9 cellular contexts compared by ENCODE assay signal in the genomic region with DNA sequence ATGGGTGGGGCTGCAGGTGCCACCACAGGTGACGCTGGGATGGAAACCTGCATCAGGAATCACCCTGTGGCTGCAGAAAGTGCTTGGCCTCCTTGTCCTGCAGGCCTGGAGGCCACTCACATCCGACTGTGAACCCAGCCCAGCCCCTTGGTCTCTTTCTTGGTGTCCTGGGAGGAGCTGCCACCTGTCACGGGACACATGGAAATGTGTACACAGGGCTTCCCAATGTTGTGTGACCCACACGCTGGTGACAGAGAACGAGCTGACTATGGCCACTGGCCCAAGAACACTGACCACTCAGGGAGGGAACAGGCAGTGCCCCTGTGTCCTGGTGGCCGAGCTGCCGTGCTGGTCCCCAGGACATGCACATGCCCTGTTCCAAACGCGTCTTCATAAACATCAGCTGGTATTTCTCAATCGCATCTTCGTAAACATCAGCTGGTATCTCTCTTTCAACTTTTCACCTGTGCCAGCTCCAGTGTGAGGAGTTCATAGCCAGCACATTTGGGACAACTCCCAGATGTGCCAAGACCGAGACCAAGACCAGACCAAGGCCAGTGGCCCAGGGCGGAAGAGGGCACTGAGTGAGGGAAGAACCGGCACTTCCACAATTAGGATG.
"Had no signal": no experiment of that assay in that cellular context is flagged by ENCODE, and none has a peak within 500 bp of the region (broad histone marks: within the 10 kb centered on the region; RNA-seq: fewer than 3 reads in every experiment).

No MANE protein-coding gene starts in this region.

- DNase-seq: activated naive CD4-positive, alpha-beta T cell treated with Interleukin-2 at 50 U/mL for 16 hours; activated naive CD8-positive, alpha-beta T cell treated with anti-CD3 and anti-CD28 coated beads, Interleukin-2, amount 50 U/mL, for 24 hours; hippocampal formation; retina; small intestine; stimulated activated naive CD8-positive, alpha-beta T cell treated with anti-CD3 and anti-CD28 coated beads, Interleukin-15, Interleukin-2, amounts not matched to agents 100 U/mL and 50 U/mL, for 24 hours had no signal

- ATAC-seq: activated naive CD8-positive, alpha-beta T cell treated with anti-CD3 and anti-CD28 coated beads, Interleukin-2, amount 50 U/mL, for 24 hours; activated T-helper 17 cell treated with anti-CD3 and anti-CD28 coated beads, Interleukin-2, amount 50 U/mL, for 72 hours; esophagus mucosa; stimulated activated naive CD8-positive, alpha-beta T cell treated with anti-CD3 and anti-CD28 coated beads, Interleukin-15, Interleukin-2, amounts not matched to agents 100 U/mL and 50 U/mL, for 24 hours had no signal

- H3K4me1 ChIP-seq: parathyroid adenoma had no signal

- H2AFZ ChIP-seq: parathyroid adenoma had no signal

- H3K79me2 ChIP-seq: parathyroid adenoma had no signal

- H3K27ac ChIP-seq: parathyroid adenoma had no signal
